8 cellular contexts compared by ENCODE assay signal in the genomic region with DNA sequence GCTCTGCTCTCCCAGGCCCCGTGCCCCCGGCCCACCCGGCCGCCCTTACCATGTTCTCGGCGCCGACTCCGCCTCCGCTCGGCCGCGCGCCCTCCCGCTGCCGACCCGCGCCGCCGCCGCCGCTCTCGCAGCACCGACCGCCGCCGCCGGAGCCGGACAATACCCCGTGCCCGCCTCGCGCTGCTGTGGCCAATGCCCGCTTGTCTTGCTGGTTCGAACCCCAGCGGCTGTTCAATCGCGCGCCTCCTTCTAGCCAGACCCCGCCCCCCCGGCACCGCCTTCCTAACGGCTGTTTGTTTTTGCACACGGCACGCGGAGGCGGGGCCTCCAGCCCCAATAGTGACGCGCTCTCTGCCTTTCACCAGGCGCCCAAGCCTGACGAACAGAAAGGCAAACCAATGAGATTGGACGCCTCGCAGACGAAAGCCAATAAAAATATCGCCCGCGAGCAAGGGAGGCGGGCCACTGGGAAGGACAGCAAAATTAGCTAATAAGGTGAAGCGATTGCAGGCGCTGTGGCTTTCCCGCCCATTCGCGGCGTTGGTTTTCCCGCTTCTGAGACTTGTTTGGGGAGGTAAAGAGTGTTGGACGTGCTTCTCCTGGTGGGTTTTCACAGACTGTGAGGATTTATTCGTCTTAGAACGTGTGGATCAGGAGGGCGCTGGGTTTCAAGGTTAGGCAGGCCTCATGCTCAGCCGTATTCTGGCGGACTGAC. TPM values are rescaled to one million over a fixed set of nuclear protein-coding genes. Genes with fewer than 3 reads are reported as not detected.
A peak's percentile ranks its signal among the peaks of the same experiment; 100 is the strongest.
DNase-seq lines count a peak whose midpoint lies in the region; ATAC-seq and TF ChIP-seq lines count a peak whose summit lies in the region.

Gene H2AZ2, minus strand, starts transcription at position 168 of the 715 bp plus-strand sequence. Its CDS starts 116 bp downstream, at position 52.

- peak; percentile 100 for DNase-seq in DMS153 (lab: John Stamatoyannopoulos, UW)
- peak; percentile 100 for DNase-seq in Jurkat, Clone E6-1 (ENCODE audit: low read depth, low spot score)
- DNase-seq in PC-9 = peak; percentile 100
- DNase-seq in activated T-cell treated with anti-CD3 and anti-CD28 coated beads, Interleukin-2, amount 50 U/mL, for 1 hour = peak; percentile 99
- DNase-seq in epithelial cell of prostate (ENCODE audit: low read depth, low spot score) = peak; percentile 100
- DNase-seq in mucosa of descending colon = peak; percentile 100
- DNase-seq in stimulated activated CD8-positive, alpha-beta memory T cell treated with anti-CD3 and anti-CD28 coated beads, Interleukin-4, amount 100 ng/mL, for 24 hours (ENCODE audit: low read depth) = peak; percentile 100

- H3K27ac ChIP-seq in PC-9 (peak within 1 kb of the TSS; percentile 72), epithelial cell of prostate (peak within 1 kb of the TSS; percentile 79)

- ATAC-seq in GM21619 (IDR thresholded peaks at IDR 0.05; ENCODE audit: unreplicated experiment) = peak; percentile 78
- peak; percentile 94 for ATAC-seq in mucosa of descending colon

- H3K4me3 ChIP-seq in Jurkat, Clone E6-1 (ENCODE audit: low read length) = peak within 1 kb of the TSS; percentile 91
- H3K4me3 ChIP-seq in PC-9 (peak within 1 kb of the TSS; percentile 69), mucosa of descending colon (peak within 1 kb of the TSS; percentile 61)

- H3K4me2 ChIP-seq in PC-9 = peak within 1 kb of the TSS; percentile 96

- H3K4me1 ChIP-seq in PC-9 (replicated peaks; ENCODE audit: insufficient read depth) (peaks cover 27% of the 10 kb centered on the region), mucosa of descending colon (ENCODE audit: low read depth) (peaks cover 8% of the 10 kb centered on the region)

- H3K9me3 ChIP-seq in PC-9 (ENCODE audit: insufficient read depth, low read depth) (no peaks in the 10 kb centered on the region), mucosa of descending colon (no peaks in the 10 kb centered on the region)

- CTCF ChIA-PET in PC-9 (lab: Charles Lee) = interaction anchor here (0.6 to 1.2 kb wide), 2 partner anchors 215 to 274 kb away, joined by 3 to 4 read pairs; partner anchors contain the start of gene DDX56

- H3K36me3 ChIP-seq in PC-9 (ENCODE audit: low read depth) = peaks cover 5% of the 10 kb centered on the region; the same call in 1 of the 2 replicates
- peaks cover 6% of the 10 kb centered on the region for H3K36me3 ChIP-seq in mucosa of descending colon (ENCODE audit: low read depth)

- peaks cover 38% of the 10 kb centered on the region for H4K20me1 ChIP-seq in PC-9 (ENCODE audit: insufficient read depth)

- H3K9me2 ChIP-seq in PC-9 (ENCODE audit: insufficient read depth) = no peaks in the 10 kb centered on the region

- peak within 1 kb of the TSS; percentile 97 for H2AFZ ChIP-seq in PC-9

- BruUV-seq in PC-9 (replicated peaks; lab: Mats Ljungman, UMichigan) = no TSS peak

- intact Hi-C loops in PC-9 (cut with micrococcal nuclease; ENCODE audit: unreplicated experiment) = loop anchor here (1.0 to 10.0 kb wide), 11 partner anchors 51 to 358 kb away; partner anchors contain the start of genes CCM2, NUDCD3, TBRG4 and TMED4
- intact Hi-C loops in mucosa of descending colon (cut with DNase I, micrococcal nuclease) = loop anchor here in 1 of 2 donors (10.0 kb wide), 1 partner anchor 263 kb away; the partner anchor contains the start of gene TMED4

- peaks cover 34% of the 10 kb centered on the region for H3F3A ChIP-seq in PC-9 (ENCODE audit: insufficient read depth, low read depth)

- TF ChIP-seq CTCF in PC-9 (conservative IDR thresholded peaks at IDR 0.05) (no peak), mucosa of descending colon (IDR thresholded peaks at IDR 0.05) (no peak)

- H3K27me3 ChIP-seq in PC-9 (ENCODE audit: insufficient read depth, low read depth) = no peaks in the 10 kb centered on the region

- H3K79me2 ChIP-seq in PC-9 (ENCODE audit: low read depth) = peaks cover 52% of the 10 kb centered on the region

- POLR2A ChIA-PET in PC-9 (lab: Charles Lee; ENCODE audit: unreplicated experiment) = interaction anchor here (0.6 to 0.9 kb wide), 17 partner anchors 21 to 1035 kb away, joined by 3 to 14 read pairs (median 4); partner anchors contain the start of gene DDX56

RNA-seq across cellular contexts. Expression of gene H2AZ2, which starts in this region (rescaled TPM):
- polyA plus RNA-seq in Jurkat, Clone E6-1 (2012; ENCODE audit: insufficient read depth, insufficient read length) = 360 TPM
- total RNA-seq in PC-9 (2021) = 334 and 354 TPM in 2 replicates
- total RNA-seq in mucosa of descending colon = 100 to 1,000 TPM; 126 to 242 (median 158) TPM

Comparison
In these comparisons a context has a peak if more than half of its experiments do, and no peak if none do; other contexts are left out.
1. Peak in every context shown above with its lines: DNase-seq, ATAC-seq, H3K4me3 ChIP-seq and H3K27ac ChIP-seq.